In genomic region chr5:84381501-84382362, GRCh38 we compare ENCODE assay signal across 9 cellular contexts. TPM values are rescaled to one million over a fixed set of nuclear protein-coding genes. Genes with fewer than 3 reads are reported as not detected.
A peak's percentile ranks its signal among the peaks of the same experiment; 100 is the strongest.
DNase-seq lines count a peak whose midpoint lies in the region; ATAC-seq and TF ChIP-seq lines count a peak whose summit lies in the region.
"Had no signal": no experiment of that assay in that cellular context is flagged by ENCODE, and none has a peak within 500 bp of the region (broad histone marks: within the 10 kb centered on the region; RNA-seq: fewer than 3 reads in every experiment).

No MANE protein-coding gene starts in this region.

- TF ChIP-seq CTCF in Peyer's patch (IDR thresholded peaks at IDR 0.05) = no peak
- no peak for TF ChIP-seq CTCF in fibroblast of the aortic adventitia (IDR thresholded peaks at IDR 0.05; ENCODE audit: insufficient read depth, low read length)
- no peak for TF ChIP-seq CTCF in psoas muscle (IDR thresholded peaks at IDR 0.05)

- H3K36me3 ChIP-seq in GM23248 (ENCODE audit: low read depth) (no peaks in the 10 kb centered on the region), Peyer's patch (no peaks in the 10 kb centered on the region), psoas muscle (ENCODE audit: insufficient read depth in 1 of 2, low read depth in 1 of 2) (no peaks in the 10 kb centered on the region)

- H3K4me3 ChIP-seq in GM23248 = peak overlapping the region; percentile 65
- peak overlapping the region in 3 of 4 donors; percentile 30 to 53 (median 50) for H3K4me3 ChIP-seq in Peyer's patch
- H3K4me3 ChIP-seq in fibroblast of the aortic adventitia (ENCODE audit: low read depth, low read length) = peak overlapping the region; percentile 84
- peak overlapping the region; percentile 52 for H3K4me3 ChIP-seq in psoas muscle

- no peak overlapping the region for H3K27ac ChIP-seq in GM23248
- H3K27ac ChIP-seq in Peyer's patch = peak overlapping the region in 3 of 4 donors; percentile 58 to 78 (median 77)
- no peak overlapping the region for H3K27ac ChIP-seq in psoas muscle

- H2AFZ ChIP-seq in GM23248 = peak overlapping the region; percentile 67

- no peaks in the 10 kb centered on the region for H3K9me2 ChIP-seq in GM23248 (ENCODE audit: insufficient read depth)

- ATAC-seq in psoas muscle (no peak), GM21367 (IDR thresholded peaks at IDR 0.05; ENCODE audit: unreplicated experiment) (no peak)

- no peaks in the 10 kb centered on the region for H4K20me1 ChIP-seq in GM23248 (ENCODE audit: insufficient read depth)

- peak overlapping the region; percentile 73 for H3K4me2 ChIP-seq in GM23248 (ENCODE audit: unreplicated experiment)

- H3K27me3 ChIP-seq in GM23248 (replicated peaks; ENCODE audit: insufficient read depth) (peaks cover 54% of the 10 kb centered on the region), Peyer's patch (peaks cover 0 to 5% of the 10 kb centered on the region in 2 donors), psoas muscle (ENCODE audit: insufficient read depth in 3 of 3, low read length in 2 of 3) (peaks cover 3 to 53% (median 24%) of the 10 kb centered on the region in 3 donors)

- DNase-seq in GM23248 (peak; percentile 3), Peyer's patch (no peak), fibroblast of the aortic adventitia (ENCODE audit: low read depth) (peak; percentile 23), psoas muscle (no peak), posterior vena cava (ENCODE audit: low spot score) (no peak), DMS153 treated with DMSO at 0.1 percent for 48 hours (lab: John Stamatoyannopoulos, UW; ENCODE audit: unreplicated experiment) (no peak), AG08395 (ENCODE audit: low spot score) (no peak)
- DNase-seq: foreskin melanocyte had no signal

- no peaks in the 10 kb centered on the region for H3F3A ChIP-seq in GM23248 (ENCODE audit: insufficient read depth)

- H3K79me2 ChIP-seq in GM23248 (ENCODE audit: insufficient read depth) = no peaks in the 10 kb centered on the region

- intact Hi-C loops in psoas muscle (cut with DNase I) = no loop called here
- intact Hi-C loops in posterior vena cava (cut with DNase I) = no loop called here

- no peak for TF ChIP-seq POLR2A in Peyer's patch (IDR thresholded peaks at IDR 0.05)

- H3K4me1 ChIP-seq in GM23248 (ENCODE audit: insufficient read depth) = peaks cover 5% of the 10 kb centered on the region
- peaks cover 0 to 12% (median 0%) of the 10 kb centered on the region in 4 donors for H3K4me1 ChIP-seq in Peyer's patch
- no peaks in the 10 kb centered on the region for H3K4me1 ChIP-seq in psoas muscle

- H3K9me3 ChIP-seq in GM23248 (ENCODE audit: low read depth) (no peaks in the 10 kb centered on the region), Peyer's patch (no peaks in the 10 kb centered on the region), psoas muscle (no peaks in the 10 kb centered on the region)

- in situ Hi-C loops in GM23248 (cut with MboI) = no loop called here

- WGBS in GM23248 (ENCODE audit: low coverage in 1 of 2, low lambda C conversion rate in 2 of 2, missing lambda C conversion rate in 2 of 2), 2 experiments = 30 to 31% methylated on average over 14 of the region's 14 CpGs
- WGBS in psoas muscle, 3 donors = 14 to 19% (median 19%) methylated on average over 14 of the region's 14 CpGs

- no peak overlapping the region for H3K9ac ChIP-seq in GM23248

RNA-seq across cellular contexts. Expression of gene EDIL3, which starts 2.9 kb away (rescaled TPM):
- total RNA-seq in GM23248 (2014; rRNA removed; shearing (Covaris generic)) = 16.3 and 24.1 TPM in 2 replicates
- polyA plus RNA-seq in GM23248 (2016; fragmentation: Nextera tagmentation; extraction: Ambion mirVana) (16.5 and 17.7 TPM in 2 replicates), psoas muscle (under 1 TPM; 0.11 to 0.38 (median 0.14) TPM)
- total RNA-seq in Peyer's patch (10 to 100 TPM in 1 of 4 donors, 1 to 10 TPM in 3; 6.0 to 18.2 (median 6.4) TPM), fibroblast of the aortic adventitia (ENCODE audit: low replicate concordance) (48.1 and 248 TPM in 2 replicates), psoas muscle (under 1 TPM; 0.15 to 0.91 (median 0.52) TPM), posterior vena cava (100 to 1,000 TPM; 117 to 143 TPM)

Comparison
In these comparisons a context has a peak if more than half of its experiments do, and no peak if none do; other contexts are left out.
1. DNase-seq: peak in GM23248 (single experiment) and fibroblast of the aortic adventitia (single experiment); none in Peyer's patch (0 of 3), psoas muscle (0 of 2), posterior vena cava (single experiment), DMS153 treated with DMSO at 0.1 percent for 48 hours (single experiment) and AG08395 (single experiment).
2. H3K27ac ChIP-seq: peak in Peyer's patch (3 of 4); none in GM23248 (single experiment) and psoas muscle (single experiment).
3. Peak in every context shown above with its lines, with median percentiles within 50 percentile points of each other: H3K4me3 ChIP-seq.